Comparison of ENCODE assay signal across 1 cellular context in genomic region chr22:42642801-42643631, GRCh38.
TF ChIP-seq lines count a peak whose summit lies in the region.

No MANE protein-coding gene starts in this region.

TF ChIP-seq in IMR-90, 13 proteins besides CTCF, POLR2A, EP300 and RAD21 (continued from another document):
- no peak for TF ChIP-seq BHLHE40 (IDR thresholded peaks at IDR 0.05; ENCODE audit: low read depth, low read length)
- no peak for TF ChIP-seq MAZ (IDR thresholded peaks at IDR 0.05; ENCODE audit: borderline replicate concordance, low read depth, low read length)
- TF ChIP-seq CEBPB (IDR thresholded peaks at IDR 0.05; ENCODE audit: low read depth, low read length): no peak
- no peak for TF ChIP-seq NFE2L2 (IDR thresholded peaks at IDR 0.05; ENCODE audit: low read depth, low read length)
- TF ChIP-seq RFX5 (IDR thresholded peaks at IDR 0.05; ENCODE audit: low read depth, low read length): no peak
TF ChIP-seq in IMR-90: peak in this region for 0.
